ENCODE assay signal across 8 cellular contexts in the genomic region with DNA sequence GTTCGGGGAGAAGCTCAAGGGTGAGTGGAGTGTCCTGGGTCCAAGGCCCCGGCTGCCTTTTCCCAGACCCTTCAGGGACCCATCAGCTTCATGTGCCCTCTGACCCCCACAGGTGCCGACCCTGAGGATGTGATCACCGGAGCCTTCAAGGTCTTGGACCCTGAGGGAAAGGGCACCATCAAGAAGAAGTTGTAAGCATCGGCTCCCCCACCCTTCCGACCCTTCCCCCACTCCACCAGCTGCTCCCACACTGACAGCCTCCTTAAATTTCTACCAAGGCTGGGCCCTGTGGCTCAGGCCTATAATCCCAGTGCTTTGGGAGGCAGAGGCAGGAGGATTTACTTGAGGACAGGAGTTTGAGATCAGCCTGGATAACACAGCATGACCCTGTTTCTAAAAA. TPM values are rescaled to one million over a fixed set of nuclear protein-coding genes. Genes with fewer than 3 reads are reported as not detected.
DNase-seq lines count a peak whose midpoint lies in the region; ATAC-seq and TF ChIP-seq lines count a peak whose summit lies in the region.

No MANE protein-coding gene starts in this region.

- no peaks in the 10 kb centered on the region for H3K9me3 Mint-ChIP-seq in stimulated activated naive CD8-positive, alpha-beta T cell treated with anti-CD3 and anti-CD28 coated beads, Interleukin-15, Interleukin-2, amounts not matched to agents 100 ng/mL and 50 ng/mL, for 24 hours

- no peak overlapping the region for H3K4ac ChIP-seq in neuronal stem cell (ENCODE audit: low read length)

- H3K18ac ChIP-seq in neuronal stem cell (ENCODE audit: low read length): no peak overlapping the region

- no CpG with 5 or more reads among the region's 6 CpGs for WGBS in neuronal stem cell (ENCODE audit: extremely low coverage in 2 of 2, insufficient read length in 2 of 2, insufficient replicate concordance in 1 of 2), 2 donors

- H3K9ac ChIP-seq in neuronal stem cell (ENCODE audit: low read depth, low read length, poor library complexity): no peak overlapping the region

- H2BK120ac ChIP-seq in neuronal stem cell (ENCODE audit: low read depth, low read length): peak overlapping the region; percentile 42

- no peak for TF ChIP-seq CTCF in brain microvascular endothelial cell (IDR thresholded peaks at IDR 0.05; ENCODE audit: low read depth, low read length, missing control alignments)

- no peak overlapping the region for H3K14ac ChIP-seq in neuronal stem cell (ENCODE audit: low read length)

- in situ Hi-C loops in brain microvascular endothelial cell (cut with HindIII; ENCODE audit: low pct_ligation_motif_present, low sequenced_read_pairs): no loop called here

- H3K4me1 ChIP-seq in neuronal stem cell (ENCODE audit: control insufficient read depth in 2 of 2, insufficient read depth in 1 of 2, low read depth in 1 of 2, low read length in 2 of 2): peaks cover 26 to 28% of the 10 kb centered on the region in 2 donors

- H2BK5ac ChIP-seq in neuronal stem cell (ENCODE audit: low read length): no peak overlapping the region

- H3K4me3 Mint-ChIP-seq in stimulated activated naive CD8-positive, alpha-beta T cell treated with anti-CD3 and anti-CD28 coated beads, Interleukin-15, Interleukin-2, amounts not matched to agents 100 ng/mL and 50 ng/mL, for 24 hours: peak overlapping the region; percentile 92

- H4K91ac ChIP-seq in neuronal stem cell (ENCODE audit: low read depth, low read length, poor library complexity): no peak overlapping the region

- H4K8ac ChIP-seq in neuronal stem cell (ENCODE audit: low read depth, low read length): no peak overlapping the region

- no peaks in the 10 kb centered on the region for H3K27me3 Mint-ChIP-seq in stimulated activated naive CD8-positive, alpha-beta T cell treated with anti-CD3 and anti-CD28 coated beads, Interleukin-15, Interleukin-2, amounts not matched to agents 100 ng/mL and 50 ng/mL, for 24 hours

- H3K4me2 ChIP-seq in neuronal stem cell (ENCODE audit: insufficient read depth, low read length, poor library complexity, severe bottlenecking): no peak overlapping the region

- peak overlapping the region; percentile 40 for H3K27ac ChIP-seq in caudate nucleus (ENCODE audit: low read depth, low read length)
- H3K27ac ChIP-seq in neuronal stem cell (replicated peaks; ENCODE audit: low read length): no peak overlapping the region
- H3K27ac ChIP-seq in brain microvascular endothelial cell: no peak overlapping the region

- H2AK5ac ChIP-seq in neuronal stem cell (ENCODE audit: low read depth, low read length): peak overlapping the region; percentile 16

- H3K9me3 ChIP-seq in neuronal stem cell (replicated peaks in 1 of 2; ENCODE audit: control insufficient read depth in 2 of 2, insufficient read depth in 1 of 2, low read depth in 1 of 2, low read length in 2 of 2): no peaks in the 10 kb centered on the region

- no peak overlapping the region for H2AFZ ChIP-seq in neuronal stem cell (ENCODE audit: low read length)

- peak overlapping the region; percentile 59 for H2BK12ac ChIP-seq in neuronal stem cell (ENCODE audit: low read length)

- H3K36me3 Mint-ChIP-seq in stimulated activated naive CD8-positive, alpha-beta T cell treated with anti-CD3 and anti-CD28 coated beads, Interleukin-15, Interleukin-2, amounts not matched to agents 100 ng/mL and 50 ng/mL, for 24 hours (ENCODE audit: low read depth): peaks cover 20% of the 10 kb centered on the region

- H3K27me3 ChIP-seq in neuronal stem cell (ENCODE audit: control insufficient read depth in 3 of 3, insufficient read depth in 3 of 3, low read depth in 1 of 3, low read length in 3 of 3): no peaks in the 10 kb centered on the region
- no peaks in the 10 kb centered on the region for H3K27me3 ChIP-seq in brain microvascular endothelial cell (replicated peaks)

- H3K36me3 ChIP-seq in neuronal stem cell (replicated peaks in 1 of 2; ENCODE audit: control insufficient read depth in 2 of 2, insufficient read depth in 2 of 2, low read length in 2 of 2) (peaks cover 0 to 11% of the 10 kb centered on the region in 2 donors), brain microvascular endothelial cell (replicated peaks) (no peaks in the 10 kb centered on the region)

- ATAC-seq in stimulated activated naive CD8-positive, alpha-beta T cell treated with anti-CD3 and anti-CD28 coated beads, Interleukin-15, Interleukin-2, amounts not matched to agents 100 U/mL and 50 U/mL, for 24 hours: no peak

- no peak for DNase-seq in stimulated activated naive CD8-positive, alpha-beta T cell treated with anti-CD3 and anti-CD28 coated beads, Interleukin-15, Interleukin-2, amounts not matched to agents 100 U/mL and 50 U/mL, for 24 hours
- no peak for DNase-seq in caudate nucleus (lab: John Stamatoyannopoulos, UW)
- DNase-seq in neuronal stem cell (ENCODE audit: low spot score): no peak
- no peak for DNase-seq in NOMO-1 treated with dmso at 0.1 percent for 144 hours (lab: John Stamatoyannopoulos, UW; ENCODE audit: unreplicated experiment)
- no peak for DNase-seq in brain microvascular endothelial cell
- DNase-seq in 8988T: no peak
- no peak for DNase-seq in HCEC 1CT

- H3K4me1 Mint-ChIP-seq in stimulated activated naive CD8-positive, alpha-beta T cell treated with anti-CD3 and anti-CD28 coated beads, Interleukin-15, Interleukin-2, amounts not matched to agents 100 ng/mL and 50 ng/mL, for 24 hours (ENCODE audit: low read depth): peaks cover 57% of the 10 kb centered on the region

- peaks cover 5% of the 10 kb centered on the region for H3K79me1 ChIP-seq in neuronal stem cell (ENCODE audit: low read depth, low read length)

- H3K27ac Mint-ChIP-seq in stimulated activated naive CD8-positive, alpha-beta T cell treated with anti-CD3 and anti-CD28 coated beads, Interleukin-15, Interleukin-2, amounts not matched to agents 100 ng/mL and 50 ng/mL, for 24 hours: no peak overlapping the region

- peak overlapping the region; percentile 88 for H2BK15ac ChIP-seq in neuronal stem cell (ENCODE audit: low read length)

- H3K23ac ChIP-seq in neuronal stem cell (ENCODE audit: low read depth, low read length, poor library complexity): no peak overlapping the region

- H3K4me3 ChIP-seq in neuronal stem cell (ENCODE audit: low read length in 2 of 2) (no peak overlapping the region), brain microvascular endothelial cell (ENCODE audit: low read depth, low read length) (no peak overlapping the region)

RNA-seq across cellular contexts. Expression of gene MYL11, which starts 1.9 kb away (rescaled TPM):
- polyA plus RNA-seq in neuronal stem cell (2013, experiment 1 of 2): 4.7 TPM
- 4.6 TPM for polyA plus RNA-seq in neuronal stem cell (2013, experiment 2 of 2)

RNA-seq across cellular contexts. Expression of gene SEPTIN1, which starts 5.9 kb away (rescaled TPM):
- 3.9 TPM for polyA plus RNA-seq in neuronal stem cell (2013, experiment 1 of 2)
- 3.4 TPM for polyA plus RNA-seq in neuronal stem cell (2013, experiment 2 of 2)

RNA-seq across cellular contexts. Expression of gene TBC1D10B, which starts 6.2 kb away (rescaled TPM):
- polyA plus RNA-seq in neuronal stem cell (2013, experiment 1 of 2): 18.4 TPM
- 16.8 TPM for polyA plus RNA-seq in neuronal stem cell (2013, experiment 2 of 2)

RNA-seq across cellular contexts. Expression of gene ZNF48, which starts 18.7 kb away (rescaled TPM):
- 22.2 TPM for polyA plus RNA-seq in neuronal stem cell (2013, experiment 1 of 2)
- polyA plus RNA-seq in neuronal stem cell (2013, experiment 2 of 2): 21.3 TPM

RNA-seq across cellular contexts. Expression of gene CD2BP2, which starts 21.4 kb away (rescaled TPM):
- 31.1 TPM for polyA plus RNA-seq in neuronal stem cell (2013, experiment 1 of 2)
- 30.6 TPM for polyA plus RNA-seq in neuronal stem cell (2013, experiment 2 of 2)
